In genomic region chr6:31614075-31614619, GRCh38 we compare ENCODE assay signal across 1 cellular context.
TF ChIP-seq lines count a peak whose summit lies in the region.

No MANE protein-coding gene starts in this region.

TF ChIP-seq in GM12878, 131 proteins besides CTCF, POLR2A, EP300 and RAD21 (continues in another document):
- TF ChIP-seq ZZZ3 (IDR thresholded peaks at IDR 0.05; ENCODE audit: control insufficient read depth, insufficient read length, low read depth) (no peak), HCFC1 (IDR thresholded peaks at IDR 0.05; ENCODE audit: low read length) (no peak), TARDBP (IDR thresholded peaks at IDR 0.05; ENCODE audit: borderline replicate concordance) (no peak), SMAD1 (IDR thresholded peaks at IDR 0.05; ENCODE audit: low read depth, partially characterized antibody) (no peak), BRCA1 (IDR thresholded peaks at IDR 0.05; ENCODE audit: low read depth, low read length) (no peak), EGR1 (IDR thresholded peaks at IDR 0.05; ENCODE audit: borderline replicate concordance in 1 of 2, low read depth in 2 of 2, low read length in 2 of 2) (no peak), IRF4 (IDR thresholded peaks at IDR 0.05; ENCODE audit: low read depth, low read length) (peak; percentile 86), NFIC (IDR thresholded peaks at IDR 0.05; ENCODE audit: low read depth, low read length) (no peak), SPI1 (IDR thresholded peaks at IDR 0.05; ENCODE audit: borderline replicate concordance, insufficient read depth, low read depth, low read length) (peak; percentile 91), CBX3 (IDR thresholded peaks at IDR 0.05; ENCODE audit: borderline replicate concordance, low read depth) (no peak), FOS (IDR thresholded peaks at IDR 0.05; ENCODE audit: borderline replicate concordance, extremely low read depth, insufficient read length) (no peak), ASH2L (IDR thresholded peaks at IDR 0.05; ENCODE audit: borderline replicate concordance, low read depth) (no peak), ATF3 (IDR thresholded peaks at IDR 0.05; ENCODE audit: borderline replicate concordance, extremely low read depth, low read depth, low read length) (no peak), ZBED1 (IDR thresholded peaks at IDR 0.05; ENCODE audit: borderline replicate concordance) (no peak), HDAC2 (IDR thresholded peaks at IDR 0.05) (no peak), YBX1 (IDR thresholded peaks at IDR 0.05) (no peak), CREB1 (IDR thresholded peaks at IDR 0.05; ENCODE audit: low read depth) (no peak), E2F4 (IDR thresholded peaks at IDR 0.05; ENCODE audit: low read depth, low read length) (no peak), RELB (IDR thresholded peaks at IDR 0.05; ENCODE audit: low read depth) (no peak; the same call in 1 of the 2 replicates), JUNB (IDR thresholded peaks at IDR 0.05) (no peak), POLR2AphosphoS2 (IDR thresholded peaks at IDR 0.05; ENCODE audit: low read depth, low read length) (no peak), SP1 (IDR thresholded peaks at IDR 0.05; ENCODE audit: low read depth, low read length) (no peak), MLLT1 (IDR thresholded peaks at IDR 0.05) (no peak), PAX5 (IDR thresholded peaks at IDR 0.05; ENCODE audit: borderline replicate concordance, low read depth, low read length) (no peak), ZNF207 (IDR thresholded peaks at IDR 0.05; ENCODE audit: borderline replicate concordance) (no peak), NFYA (IDR thresholded peaks at IDR 0.05; ENCODE audit: borderline replicate concordance, low read depth, low read length) (no peak), STAT3 (IDR thresholded peaks at IDR 0.05; ENCODE audit: low read depth, low read length) (no peak), NBN (IDR thresholded peaks at IDR 0.05) (no peak), YY1 (IDR thresholded peaks at IDR 0.05; ENCODE audit: low read depth, low read length) (peak; percentile 7; the same call in 1 of the 2 replicates), HDGF (IDR thresholded peaks at IDR 0.05) (peak; percentile 50; the same call in 1 of the 2 replicates), WRNIP1 (IDR thresholded peaks at IDR 0.05; ENCODE audit: borderline replicate concordance, low read depth, low read length) (no peak), ZBTB11 (CRISPR knock-in tag; IDR thresholded peaks at IDR 0.05) (no peak), KLF5 (IDR thresholded peaks at IDR 0.05; ENCODE audit: partially characterized antibody) (no peak), BHLHE40 (IDR thresholded peaks at IDR 0.05; ENCODE audit: borderline replicate concordance in 1 of 2, low read depth in 2 of 2, low read length in 1 of 2) (peak in 1 of 2 experiments; percentile 45; a peak in 1 of 4 replicates), PBX3 (IDR thresholded peaks at IDR 0.05; ENCODE audit: insufficient replicate concordance, low read depth, low read length) (no peak), ZNF622 (IDR thresholded peaks at IDR 0.05) (no peak)
- TF ChIP-seq, protein P1, sequence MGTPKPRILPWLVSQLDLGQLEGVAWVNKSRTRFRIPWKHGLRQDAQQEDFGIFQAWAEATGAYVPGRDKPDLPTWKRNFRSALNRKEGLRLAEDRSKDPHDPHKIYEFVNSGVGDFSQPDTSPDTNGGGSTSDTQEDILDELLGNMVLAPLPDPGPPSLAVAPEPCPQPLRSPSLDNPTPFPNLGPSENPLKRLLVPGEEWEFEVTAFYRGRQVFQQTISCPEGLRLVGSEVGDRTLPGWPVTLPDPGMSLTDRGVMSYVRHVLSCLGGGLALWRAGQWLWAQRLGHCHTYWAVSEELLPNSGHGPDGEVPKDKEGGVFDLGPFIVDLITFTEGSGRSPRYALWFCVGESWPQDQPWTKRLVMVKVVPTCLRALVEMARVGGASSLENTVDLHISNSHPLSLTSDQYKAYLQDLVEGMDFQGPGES (IDR thresholded peaks at IDR 0.05) = no peak
- TF ChIP-seq, protein P2, sequence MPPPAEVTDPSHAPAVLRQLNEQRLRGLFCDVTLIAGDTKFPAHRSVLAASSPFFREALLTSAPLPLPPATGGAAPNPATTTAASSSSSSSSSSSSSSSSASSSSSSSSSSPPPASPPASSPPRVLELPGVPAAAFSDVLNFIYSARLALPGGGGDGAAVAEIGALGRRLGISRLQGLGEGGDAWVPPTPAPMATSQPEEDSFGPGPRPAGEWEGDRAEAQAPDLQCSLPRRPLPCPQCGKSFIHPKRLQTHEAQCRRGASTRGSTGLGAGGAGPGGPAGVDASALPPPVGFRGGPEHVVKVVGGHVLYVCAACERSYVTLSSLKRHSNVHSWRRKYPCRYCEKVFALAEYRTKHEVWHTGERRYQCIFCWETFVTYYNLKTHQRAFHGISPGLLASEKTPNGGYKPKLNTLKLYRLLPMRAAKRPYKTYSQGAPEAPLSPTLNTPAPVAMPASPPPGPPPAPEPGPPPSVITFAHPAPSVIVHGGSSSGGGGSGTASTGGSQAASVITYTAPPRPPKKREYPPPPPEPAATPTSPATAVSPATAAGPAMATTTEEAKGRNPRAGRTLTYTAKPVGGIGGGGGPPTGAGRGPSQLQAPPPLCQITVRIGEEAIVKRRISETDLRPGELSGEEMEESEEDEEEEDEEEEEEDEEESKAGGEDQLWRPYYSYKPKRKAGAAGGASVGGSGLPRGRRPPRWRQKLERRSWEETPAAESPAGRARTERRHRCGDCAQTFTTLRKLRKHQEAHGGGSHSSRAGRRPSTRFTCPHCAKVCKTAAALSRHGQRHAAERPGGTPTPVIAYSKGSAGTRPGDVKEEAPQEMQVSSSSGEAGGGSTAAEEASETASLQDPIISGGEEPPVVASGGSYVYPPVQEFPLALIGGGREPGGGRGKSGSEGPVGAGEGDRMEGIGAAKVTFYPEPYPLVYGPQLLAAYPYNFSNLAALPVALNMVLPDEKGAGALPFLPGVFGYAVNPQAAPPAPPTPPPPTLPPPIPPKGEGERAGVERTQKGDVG (CRISPR knock-in tag; IDR thresholded peaks at IDR 0.05) = no peak
- TF ChIP-seq, protein P3, sequence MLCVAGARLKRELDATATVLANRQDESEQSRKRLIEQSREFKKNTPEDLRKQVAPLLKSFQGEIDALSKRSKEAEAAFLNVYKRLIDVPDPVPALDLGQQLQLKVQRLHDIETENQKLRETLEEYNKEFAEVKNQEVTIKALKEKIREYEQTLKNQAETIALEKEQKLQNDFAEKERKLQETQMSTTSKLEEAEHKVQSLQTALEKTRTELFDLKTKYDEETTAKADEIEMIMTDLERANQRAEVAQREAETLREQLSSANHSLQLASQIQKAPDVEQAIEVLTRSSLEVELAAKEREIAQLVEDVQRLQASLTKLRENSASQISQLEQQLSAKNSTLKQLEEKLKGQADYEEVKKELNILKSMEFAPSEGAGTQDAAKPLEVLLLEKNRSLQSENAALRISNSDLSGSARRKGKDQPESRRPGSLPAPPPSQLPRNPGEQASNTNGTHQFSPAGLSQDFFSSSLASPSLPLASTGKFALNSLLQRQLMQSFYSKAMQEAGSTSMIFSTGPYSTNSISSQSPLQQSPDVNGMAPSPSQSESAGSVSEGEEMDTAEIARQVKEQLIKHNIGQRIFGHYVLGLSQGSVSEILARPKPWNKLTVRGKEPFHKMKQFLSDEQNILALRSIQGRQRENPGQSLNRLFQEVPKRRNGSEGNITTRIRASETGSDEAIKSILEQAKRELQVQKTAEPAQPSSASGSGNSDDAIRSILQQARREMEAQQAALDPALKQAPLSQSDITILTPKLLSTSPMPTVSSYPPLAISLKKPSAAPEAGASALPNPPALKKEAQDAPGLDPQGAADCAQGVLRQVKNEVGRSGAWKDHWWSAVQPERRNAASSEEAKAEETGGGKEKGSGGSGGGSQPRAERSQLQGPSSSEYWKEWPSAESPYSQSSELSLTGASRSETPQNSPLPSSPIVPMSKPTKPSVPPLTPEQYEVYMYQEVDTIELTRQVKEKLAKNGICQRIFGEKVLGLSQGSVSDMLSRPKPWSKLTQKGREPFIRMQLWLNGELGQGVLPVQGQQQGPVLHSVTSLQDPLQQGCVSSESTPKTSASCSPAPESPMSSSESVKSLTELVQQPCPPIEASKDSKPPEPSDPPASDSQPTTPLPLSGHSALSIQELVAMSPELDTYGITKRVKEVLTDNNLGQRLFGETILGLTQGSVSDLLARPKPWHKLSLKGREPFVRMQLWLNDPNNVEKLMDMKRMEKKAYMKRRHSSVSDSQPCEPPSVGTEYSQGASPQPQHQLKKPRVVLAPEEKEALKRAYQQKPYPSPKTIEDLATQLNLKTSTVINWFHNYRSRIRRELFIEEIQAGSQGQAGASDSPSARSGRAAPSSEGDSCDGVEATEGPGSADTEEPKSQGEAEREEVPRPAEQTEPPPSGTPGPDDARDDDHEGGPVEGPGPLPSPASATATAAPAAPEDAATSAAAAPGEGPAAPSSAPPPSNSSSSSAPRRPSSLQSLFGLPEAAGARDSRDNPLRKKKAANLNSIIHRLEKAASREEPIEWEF (IDR thresholded peaks at IDR 0.05; ENCODE audit: insufficient replicate concordance, low read depth, low read length) = no peak
